In the genomic region with DNA sequence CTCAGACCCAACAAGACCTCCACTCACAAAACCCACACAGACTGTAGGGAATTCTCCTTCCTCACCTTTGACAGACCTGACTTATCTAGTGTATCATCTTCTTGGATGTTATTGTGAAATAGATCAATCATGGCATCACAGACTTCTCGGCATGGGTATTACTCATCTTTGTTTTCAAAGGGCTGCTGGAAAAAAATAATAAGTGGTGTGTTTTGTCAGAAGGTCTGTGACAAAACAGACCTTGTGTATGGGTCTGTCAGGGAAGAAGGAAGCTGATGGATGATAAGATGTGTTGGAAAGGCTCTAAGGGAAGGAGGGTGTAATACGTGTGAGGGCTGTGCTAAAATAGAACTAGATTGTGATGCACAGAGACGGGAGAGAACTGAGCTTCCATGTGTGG, we compare ENCODE assay signal across 31 cellular contexts. TPM values are rescaled to one million over a fixed set of nuclear protein-coding genes. Genes with fewer than 3 reads are reported as not detected.
"Had no signal": no experiment of that assay in that cellular context is flagged by ENCODE, and none has a peak within 500 bp of the region (broad histone marks: within the 10 kb centered on the region; RNA-seq: fewer than 3 reads in every experiment).

No MANE protein-coding gene starts in this region.

- H3K4me3 ChIP-seq: adrenal gland, coronary artery, mucosa of descending colon, pancreas, psoas muscle, right atrium auricular region had no signal

- H3K9me3 ChIP-seq: adrenal gland, pancreas, psoas muscle had no signal

- DNase-seq: activated B cell treated with CpG ODN at 0.5 μM for 24 hours; activated CD4-positive, alpha-beta T cell treated with anti-CD3 and anti-CD28 coated beads for 36 hours; activated CD4-positive, alpha-beta T cell treated with anti-CD3 and anti-CD28 coated beads, Interleukin-2, amount 50 U/mL, for 4 hours; activated CD8-positive, alpha-beta memory T cell treated with anti-CD3 and anti-CD28 coated beads for 24 hours; activated CD8-positive, alpha-beta memory T cell treated with anti-CD3 and anti-CD28 coated beads, Interleukin-2, amount 50 U/mL, for 48 hours; activated naive CD4-positive, alpha-beta T cell; activated T-cell treated with anti-CD3 and anti-CD28 coated beads, Interleukin-2, amount 50 U/mL, for 4 hours; adrenal gland; cerebellar nuclear complex; hippocampal formation; mesenchymal stem cell; mucosa of descending colon; nephron progenitor cell; pancreas; psoas muscle; stimulated activated CD4-positive, alpha-beta T cell treated with anti-CD3 and anti-CD28 coated beads, Interleukin-12 subunit alpha, Interleukin-12 subunit beta, amount 100 ng/mL, for 4 hours; stimulated activated CD4-positive, alpha-beta T cell treated with anti-CD3 and anti-CD28 coated beads, Interleukin-4, amount 100 ng/mL, for 4 hours; stimulated activated naive CD8-positive, alpha-beta T cell treated with anti-CD3 and anti-CD28 coated beads, Interleukin-15, Interleukin-2, amounts not matched to agents 100 U/mL and 50 U/mL, for 24 hours; T1000 had no signal

- H3K27ac ChIP-seq: adrenal gland, coronary artery, pancreas, psoas muscle, right atrium auricular region had no signal

- H3K36me3 ChIP-seq: adrenal gland, pancreas, right atrium auricular region had no signal

- H3K27me3 ChIP-seq: adrenal gland, pancreas, right atrium auricular region had no signal

- H3K4me1 ChIP-seq: pancreas, psoas muscle, right atrium auricular region had no signal

RNA-seq across cellular contexts. Expression of a gene that starts 13.9 kb away (rescaled TPM):
- total RNA-seq: activated B cell treated with CpG ODN at 0.5 μM for 24 hours; activated CD4-positive, alpha-beta T cell treated with anti-CD3 and anti-CD28 coated beads for 36 hours; activated T-cell treated with anti-CD3 and anti-CD28 coated beads, Interleukin-2, amount 50 U/mL, for 4 hours; activated T-helper 2 cell treated with anti-CD3 and anti-CD28 coated beads, Interferon-gamma antibody, Interleukin-2, Interleukin-4, amounts not matched to agents 10 μg/mL and 5 μg/mL and 100 μg/mL, durations not matched to agents 14 hours and 24 hours and 36 hours; adrenal gland; astrocyte; epithelial cell of proximal tubule; fibroblast of lung; frontal cortex; liver; mucosa of descending colon; pancreas; right atrium auricular region; skeletal muscle tissue; subcutaneous adipose tissue; T-helper 1 cell treated with Interleukin-12 subunit alpha and Interleukin-12 subunit beta and Interleukin-4 antibody, amounts not matched to agents 30 ng/mL and 1 ng/mL, for 36 hours; ureter had no signal
- polyA plus RNA-seq: adrenal gland, fibroblast of lung, liver, pancreas, psoas muscle had no signal

RNA-seq across cellular contexts. Expression of a gene that starts 58.0 kb away (rescaled TPM):
- total RNA-seq: activated B cell treated with CpG ODN at 0.5 μM for 24 hours; activated CD4-positive, alpha-beta T cell treated with anti-CD3 and anti-CD28 coated beads for 36 hours; activated T-cell treated with anti-CD3 and anti-CD28 coated beads, Interleukin-2, amount 50 U/mL, for 4 hours; activated T-helper 2 cell treated with anti-CD3 and anti-CD28 coated beads, Interferon-gamma antibody, Interleukin-2, Interleukin-4, amounts not matched to agents 10 μg/mL and 5 μg/mL and 100 μg/mL, durations not matched to agents 14 hours and 24 hours and 36 hours; adrenal gland; astrocyte; epithelial cell of proximal tubule; fibroblast of lung; frontal cortex; liver; mucosa of descending colon; pancreas; psoas muscle; right atrium auricular region; skeletal muscle tissue; subcutaneous adipose tissue; T-helper 1 cell treated with Interleukin-12 subunit alpha and Interleukin-12 subunit beta and Interleukin-4 antibody, amounts not matched to agents 30 ng/mL and 1 ng/mL, for 36 hours; ureter had no signal
- polyA plus RNA-seq: adrenal gland, fibroblast of lung, liver, pancreas, psoas muscle had no signal
